ENCODE assay signal across 8 cellular contexts in the genomic region with DNA sequence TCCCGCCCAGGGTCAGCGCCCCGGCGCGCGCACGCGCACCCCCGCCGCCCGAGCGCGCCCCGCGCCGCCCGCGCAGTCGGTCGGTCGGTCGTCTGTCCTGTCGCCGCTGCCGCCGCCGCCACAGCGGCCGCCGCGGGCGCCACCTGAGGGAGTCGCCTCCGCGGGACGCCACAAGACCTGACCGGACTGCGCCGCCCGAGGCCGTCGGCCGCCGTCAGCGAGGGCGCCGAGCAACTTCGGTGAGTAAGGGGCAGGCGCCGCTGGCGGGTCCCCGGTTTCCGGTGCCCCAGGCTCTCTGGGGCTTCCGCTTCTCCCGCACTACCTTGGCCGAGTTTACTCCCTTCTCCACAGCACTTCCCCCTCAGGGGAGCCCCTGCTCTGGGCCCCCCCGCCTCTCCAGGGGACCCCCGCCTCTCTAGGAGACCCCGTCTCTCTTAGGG. TPM values are rescaled to one million over a fixed set of nuclear protein-coding genes. Genes with fewer than 3 reads are reported as not detected.
DNase-seq lines count a peak whose midpoint lies in the region; ATAC-seq and TF ChIP-seq lines count a peak whose summit lies in the region.

No MANE protein-coding gene starts in this region.

- peaks cover 78% of the 10 kb centered on the region for H3K4me1 Mint-ChIP-seq in dendritic cell treated with granulocyte-macrophage colony-stimulating factor and Interleukin-4, amounts not matched to agents 40 ng/mL and 50 ng/mL, for 4 days (ENCODE audit: low read depth)
- H3K4me1 Mint-ChIP-seq in naive thymus-derived CD8-positive, alpha-beta T cell: peaks cover 32 to 53% (median 49%) of the 10 kb centered on the region in 4 donors
- peaks cover 27% of the 10 kb centered on the region for H3K4me1 Mint-ChIP-seq in type B pancreatic cell (ENCODE audit: unreplicated experiment)

- H3K9me3 Mint-ChIP-seq in dendritic cell treated with granulocyte-macrophage colony-stimulating factor and Interleukin-4, amounts not matched to agents 40 ng/mL and 50 ng/mL, for 4 days: no peaks in the 10 kb centered on the region
- H3K9me3 Mint-ChIP-seq in naive thymus-derived CD8-positive, alpha-beta T cell: no peaks in the 10 kb centered on the region
- no peaks in the 10 kb centered on the region for H3K9me3 Mint-ChIP-seq in type B pancreatic cell

- H3K27ac Mint-ChIP-seq in dendritic cell treated with granulocyte-macrophage colony-stimulating factor and Interleukin-4, amounts not matched to agents 40 ng/mL and 50 ng/mL, for 4 days: peak overlapping the region; percentile 98
- peak overlapping the region; percentile 84 to 96 (median 94) for H3K27ac Mint-ChIP-seq in naive thymus-derived CD8-positive, alpha-beta T cell
- H3K27ac Mint-ChIP-seq in type B pancreatic cell: peak overlapping the region; percentile 92

- DNase-seq in T follicular helper cell (ENCODE audit: low read depth) (peak; percentile 36), type B pancreatic cell (ENCODE audit: extremely low spot score, unreplicated experiment) (no peak)
- peak in 4 of 10 donors; percentile 32 to 72 (median 52) for DNase-seq in naive thymus-derived CD8-positive, alpha-beta T cell

- intact Hi-C loops in dendritic cell treated with granulocyte-macrophage colony-stimulating factor and Interleukin-4, amounts not matched to agents 40 ng/mL and 50 ng/mL, for 4 days (cut with micrococcal nuclease): loop anchor here (1.0 to 2.0 kb wide), 2 partner anchors 19 kb away; partner anchors contain the start of gene GATAD2A

- peak; percentile 24 for ATAC-seq in GM18867 (IDR thresholded peaks at IDR 0.05; ENCODE audit: unreplicated experiment)
- peak; percentile 23 for ATAC-seq in HG02981 (IDR thresholded peaks at IDR 0.05; ENCODE audit: unreplicated experiment)
- ATAC-seq in naive thymus-derived CD8-positive, alpha-beta T cell: peak; percentile 16 to 36
- ATAC-seq in HG03520 (IDR thresholded peaks at IDR 0.05; ENCODE audit: unreplicated experiment): no peak
- no peak for ATAC-seq in HG03439 (IDR thresholded peaks at IDR 0.05; ENCODE audit: unreplicated experiment)

- H3K27me3 Mint-ChIP-seq in dendritic cell treated with granulocyte-macrophage colony-stimulating factor and Interleukin-4, amounts not matched to agents 40 ng/mL and 50 ng/mL, for 4 days: no peaks in the 10 kb centered on the region
- no peaks in the 10 kb centered on the region for H3K27me3 Mint-ChIP-seq in naive thymus-derived CD8-positive, alpha-beta T cell
- no peaks in the 10 kb centered on the region for H3K27me3 Mint-ChIP-seq in type B pancreatic cell

- H3K36me3 Mint-ChIP-seq in dendritic cell treated with granulocyte-macrophage colony-stimulating factor and Interleukin-4, amounts not matched to agents 40 ng/mL and 50 ng/mL, for 4 days (ENCODE audit: low read depth): peaks cover 48% of the 10 kb centered on the region
- H3K36me3 Mint-ChIP-seq in naive thymus-derived CD8-positive, alpha-beta T cell: no peaks in the 10 kb centered on the region
- no peaks in the 10 kb centered on the region for H3K36me3 Mint-ChIP-seq in type B pancreatic cell

- H3K4me3 Mint-ChIP-seq in dendritic cell treated with granulocyte-macrophage colony-stimulating factor and Interleukin-4, amounts not matched to agents 40 ng/mL and 50 ng/mL, for 4 days: peak overlapping the region; percentile 98
- peak overlapping the region; percentile 88 to 100 (median 93) for H3K4me3 Mint-ChIP-seq in naive thymus-derived CD8-positive, alpha-beta T cell
- peak overlapping the region; percentile 91 for H3K4me3 Mint-ChIP-seq in type B pancreatic cell

- no peak for TF ChIP-seq CTCF in type B pancreatic cell (conservative IDR thresholded peaks at IDR 0.05)

- POLR2A ChIA-PET in naive thymus-derived CD8-positive, alpha-beta T cell (lab: Charles Lee): interaction anchor here (0.9 to 3.0 kb wide), 14 partner anchors 10 to 220 kb away, joined by 3 to 46 read pairs (median 4); partner anchors contain the start of genes GATAD2A, MAU2, NDUFA13 and SUGP1

RNA-seq across cellular contexts. Expression of gene GATAD2A, which starts 19.6 kb away (rescaled TPM):
- total RNA-seq in naive thymus-derived CD8-positive, alpha-beta T cell: 100 to 1,000 TPM; 101 to 107 TPM
- polyA plus RNA-seq in naive thymus-derived CD8-positive, alpha-beta T cell: 10 to 100 TPM; 14.5 to 35.1 (median 20.2) TPM
- total RNA-seq in type B pancreatic cell (ENCODE audit: low replicate concordance): 102 and 113 TPM in 2 replicates

Comparison
In these comparisons a context has a peak if more than half of its experiments do, and no peak if none do; other contexts are left out.
1. ATAC-seq: peak in GM18867 (single experiment), HG02981 (single experiment) and naive thymus-derived CD8-positive, alpha-beta T cell (2 of 2); none in HG03520 (single experiment) and HG03439 (single experiment).
2. Peak in every context shown above with its lines, with median percentiles within 50 percentile points of each other: H3K27ac Mint-ChIP-seq and H3K4me3 Mint-ChIP-seq.